In genomic region chr3:78785004-78785403, GRCh38 we compare ENCODE assay signal across 21 cellular contexts.
DNase-seq lines count a peak whose midpoint lies in the region; ATAC-seq and TF ChIP-seq lines count a peak whose summit lies in the region.
"Had no signal": no experiment of that assay in that cellular context is flagged by ENCODE, and none has a peak within 500 bp of the region (broad histone marks: within the 10 kb centered on the region; RNA-seq: fewer than 3 reads in every experiment).

No MANE protein-coding gene starts in this region.

- no peak overlapping the region for H3K4me3 ChIP-seq in RWPE2 (ENCODE audit: severe bottlenecking)
- H3K4me3 ChIP-seq: MG63 had no signal

- intact Hi-C loops in cardiac septum (cut with DNase I) = no loop called here

- no peaks in the 10 kb centered on the region for H3K36me3 ChIP-seq in RWPE2 (ENCODE audit: low read depth)
- H3K36me3 ChIP-seq: BE2C, MG63 had no signal

- peak; percentile 42; the same call in 1 of the 3 replicates for ATAC-seq in RWPE2 (ENCODE audit: low read depth)

- TF ChIP-seq CTCF in HFFc6 (IDR thresholded peaks at IDR 0.05) (no peak), RWPE2 (IDR thresholded peaks at IDR 0.05; ENCODE audit: poor library complexity, severe bottlenecking) (no peak), mesothelial cell of epicardium (IDR thresholded peaks at IDR 0.05; ENCODE audit: unreplicated experiment) (no peak)

- H3K4me1 Mint-ChIP-seq in HFFc6 (ENCODE audit: low read depth) (peaks cover 12% of the 10 kb centered on the region), mesothelial cell of epicardium (peaks cover 14% of the 10 kb centered on the region)

- no peaks in the 10 kb centered on the region for H3K9me3 ChIP-seq in RWPE2 (ENCODE audit: severe bottlenecking)
- H3K9me3 ChIP-seq: BE2C, MG63 had no signal

- peak overlapping the region; percentile 37; the same call in 1 of the 2 replicates for H3K27ac Mint-ChIP-seq in HFFc6
- H3K27ac Mint-ChIP-seq in mesothelial cell of epicardium = peak overlapping the region; percentile 78
- H3K27ac Mint-ChIP-seq: CD4-positive, alpha-beta T cell had no signal

- 0 out of 2 replicates have a peak, but pooled peaks cover 2% of the 10 kb centered on the region for H3K27me3 Mint-ChIP-seq in HFFc6 (ENCODE audit: insufficient read depth)
- H3K27me3 Mint-ChIP-seq in mesothelial cell of epicardium (ENCODE audit: low read depth) = no peaks in the 10 kb centered on the region
- H3K27me3 Mint-ChIP-seq: CD4-positive, alpha-beta T cell had no signal

- H3K4me3 Mint-ChIP-seq in HFFc6 (peak overlapping the region; percentile 18), mesothelial cell of epicardium (no peak overlapping the region)
- H3K4me3 Mint-ChIP-seq: CD4-positive, alpha-beta T cell had no signal

- H3K27ac ChIP-seq in RWPE2 (ENCODE audit: poor library complexity, severe bottlenecking) = no peak overlapping the region

- peak; percentile 44 for DNase-seq in NCI-H1105 treated with DMSO at 0.1 percent for 48 hours (lab: John Stamatoyannopoulos, UW)
- DNase-seq in NCI-H1105 (lab: John Stamatoyannopoulos, UW) = no peak
- no peak for DNase-seq in HFFc6
- DNase-seq in RWPE2 (ENCODE audit: low spot score) = no peak
- no peak for DNase-seq in mesothelial cell of epicardium (ENCODE audit: low spot score in 2 of 2, unreplicated experiment in 2 of 2)
- DNase-seq in activated T-cell treated with anti-CD3 and anti-CD28 coated beads, Interleukin-2, amount 50 U/mL, for 1 hour = no peak
- DNase-seq in cardiac septum (ENCODE audit: low spot score) = no peak
- DNase-seq in kidney glomerular epithelial cell (lab: John Stamatoyannopoulos, UW) = no peak
- DNase-seq: 8988T; BE2C; Calu3; CD4-positive, alpha-beta T cell; DND-41; H7; Karpas-422; MG63; NCI-H187 treated with DMSO at 0.1 percent for 48 hours; NCI-H2171 treated with DMSO at 0.1 percent for 48 hours; NCI-H446 treated with DMSO at 0.1 percent for 48 hours; NCI-H774; SHP77 treated with DMSO at 0.1 percent for 48 hours had no signal

- H3K36me3 Mint-ChIP-seq in HFFc6 (ENCODE audit: low read depth) = 0 out of 2 replicates have a peak, but pooled peaks cover 4% of the 10 kb centered on the region
- peaks cover 3% of the 10 kb centered on the region for H3K36me3 Mint-ChIP-seq in mesothelial cell of epicardium

- H3K4me1 ChIP-seq in RWPE2 (ENCODE audit: insufficient read depth, poor library complexity, severe bottlenecking) = peaks cover 9% of the 10 kb centered on the region
- H3K4me1 ChIP-seq: BE2C had no signal

- H3K27me3 ChIP-seq in RWPE2 (ENCODE audit: insufficient read depth, poor library complexity, severe bottlenecking) = no peaks in the 10 kb centered on the region
- H3K27me3 ChIP-seq: BE2C, MG63 had no signal

- H3K9me3 Mint-ChIP-seq in HFFc6 (no peaks in the 10 kb centered on the region; the same call in 1 of the 2 replicates), mesothelial cell of epicardium (peaks cover 6% of the 10 kb centered on the region)
